In genomic region chr3:113212845-113213375, GRCh38 we compare ENCODE assay signal across 10 cellular contexts. TPM values are rescaled to one million over a fixed set of nuclear protein-coding genes. Genes with fewer than 3 reads are reported as not detected.
A peak's percentile ranks its signal among the peaks of the same experiment; 100 is the strongest.
DNase-seq lines count a peak whose midpoint lies in the region; ATAC-seq and TF ChIP-seq lines count a peak whose summit lies in the region.
"Had no signal": no experiment of that assay in that cellular context is flagged by ENCODE, and none has a peak within 500 bp of the region (broad histone marks: within the 10 kb centered on the region; RNA-seq: fewer than 3 reads in every experiment).

No MANE protein-coding gene starts in this region.

- intact Hi-C loops in PC-3 (cut with micrococcal nuclease) = loop anchor here (1.0 to 2.0 kb wide), 4 partner anchors 63 to 162 kb away; no protein-coding TSS in a partner anchor

- BruUV-seq in PC-3 (replicated peaks; lab: Mats Ljungman, UMichigan) = no TSS peak

- ATAC-seq in PC-3 (no peak), GM18909 (IDR thresholded peaks at IDR 0.05; ENCODE audit: poor library complexity, unreplicated experiment) (no peak)

- H3K27me3 ChIP-seq in PC-3 (ENCODE audit: low read length) (no peaks in the 10 kb centered on the region), osteoblast (ENCODE audit: insufficient read depth, low read length) (no peaks in the 10 kb centered on the region)

- no peaks in the 10 kb centered on the region for H3K36me3 ChIP-seq in PC-3 (ENCODE audit: low read depth, low read length)
- H3K36me3 ChIP-seq in osteoblast (ENCODE audit: insufficient read depth, low read length) = no peaks in the 10 kb centered on the region

- H3K9me3 ChIP-seq in PC-3 (ENCODE audit: low read length) (no peaks in the 10 kb centered on the region), osteoblast (ENCODE audit: low read depth, low read length) (no peaks in the 10 kb centered on the region)

- CTCF ChIA-PET in PC-3 (lab: Charles Lee) = no interaction called here

- H3K79me2 ChIP-seq in PC-3 (ENCODE audit: low read length) (no peaks in the 10 kb centered on the region), osteoblast (ENCODE audit: insufficient read depth, low read length) (peaks cover 14% of the 10 kb centered on the region)

- no peaks in the 10 kb centered on the region for H4K20me1 ChIP-seq in PC-3 (ENCODE audit: low read length)
- H4K20me1 ChIP-seq in osteoblast (ENCODE audit: insufficient read depth, low read length) = no peaks in the 10 kb centered on the region

- DNase-seq in AG20443 (ENCODE audit: low spot score) = peak; percentile 21
- no peak for DNase-seq in PC-3
- DNase-seq in epithelial cell of proximal tubule (ENCODE audit: low read depth) = no peak
- peak; percentile 52 for DNase-seq in osteoblast (ENCODE audit: insufficient read length, low spot score, missing footprints)
- no peak for DNase-seq in NCI-H69 (lab: John Stamatoyannopoulos, UW)
- no peak for DNase-seq in NCI-H1436 (lab: John Stamatoyannopoulos, UW)
- no peak for DNase-seq in mesenteric fat pad (ENCODE audit: low spot score)
- DNase-seq: midbrain, NCI-H2081 treated with DMSO at 0.1 percent for 48 hours had no signal

- H3K4me2 ChIP-seq in PC-3 (ENCODE audit: low read length) (peak overlapping the region; percentile 97), osteoblast (ENCODE audit: insufficient read depth, low read length) (peak overlapping the region; percentile 95)

- H2AFZ ChIP-seq in PC-3 (ENCODE audit: low read length) (peak overlapping the region; percentile 83), osteoblast (ENCODE audit: low read length) (peak overlapping the region; percentile 98)

- H3K4me3 ChIP-seq in PC-3 (ENCODE audit: low read length) (peak overlapping the region; percentile 86), epithelial cell of proximal tubule (ENCODE audit: low read depth, low read length) (peak overlapping the region; percentile 68), osteoblast (ENCODE audit: insufficient read depth, low read length) (peak overlapping the region; percentile 89)

- H3K27ac ChIP-seq in PC-3 (ENCODE audit: low read length) = no peak overlapping the region
- H3K27ac ChIP-seq in osteoblast (ENCODE audit: low read depth, low read length) = peak overlapping the region; percentile 74

- H3K9me2 ChIP-seq in PC-3 (replicated peaks; ENCODE audit: low read length) = no peaks in the 10 kb centered on the region

- POLR2A ChIA-PET in PC-3 (lab: Charles Lee; ENCODE audit: unreplicated experiment) = no interaction called here

- peaks cover 7% of the 10 kb centered on the region for H3K4me1 ChIP-seq in PC-3 (ENCODE audit: insufficient read depth, low read length)
- H3K4me1 ChIP-seq in osteoblast (ENCODE audit: insufficient read depth, low read length) = peaks cover 23% of the 10 kb centered on the region

- H3K9ac ChIP-seq in PC-3 (ENCODE audit: low read length) = peak overlapping the region; percentile 43

- no peak for TF ChIP-seq CTCF in PC-3 (conservative IDR thresholded peaks at IDR 0.05; ENCODE audit: low read depth, low read length)
- TF ChIP-seq CTCF in epithelial cell of proximal tubule (conservative IDR thresholded peaks at IDR 0.05; ENCODE audit: low read depth, low read length) = no peak
- TF ChIP-seq CTCF in osteoblast (IDR thresholded peaks at IDR 0.05; ENCODE audit: extremely low read depth, low read depth, low read length) = no peak

- no peaks in the 10 kb centered on the region for H3F3A ChIP-seq in PC-3 (ENCODE audit: low read length, unreplicated experiment)

RNA-seq across cellular contexts. Expression of gene BOC, which starts 1.6 kb away (rescaled TPM):
- total RNA-seq in PC-3 (2014; rRNA removed) (4.4 and 7.3 TPM in 2 replicates), epithelial cell of proximal tubule (1.0 and 3.5 TPM in 2 replicates), osteoblast (22.8 and 29.2 TPM in 2 replicates), mesenteric fat pad (37.3 TPM)

Comparison
In these comparisons a context has a peak if more than half of its experiments do, and no peak if none do; other contexts are left out.
1. DNase-seq: peak in AG20443 (single experiment) and osteoblast (single experiment); none in PC-3 (single experiment), epithelial cell of proximal tubule (single experiment), NCI-H69 (single experiment), NCI-H1436 (single experiment) and mesenteric fat pad (single experiment).
2. Peak in every context shown above with its lines, with median percentiles within 50 percentile points of each other: H3K4me3 ChIP-seq.